17 cellular contexts compared by ENCODE assay signal in genomic region chr20:36613974-36614373, GRCh38. TPM values are rescaled to one million over a fixed set of nuclear protein-coding genes. Genes with fewer than 3 reads are reported as not detected.
DNase-seq lines count a peak whose midpoint lies in the region; ATAC-seq, FAIRE-seq and TF ChIP-seq lines count a peak whose summit lies in the region.
"Had no signal": no experiment of that assay in that cellular context is flagged by ENCODE, and none has a peak within 500 bp of the region (broad histone marks: within the 10 kb centered on the region; RNA-seq: fewer than 3 reads in every experiment).

No MANE protein-coding gene starts in this region.

- no peak for ATAC-seq in activated CD4-positive, alpha-beta T cell treated with anti-CD3 and anti-CD28 coated beads for 36 hours
- ATAC-seq in body of pancreas (peak; percentile 78), pancreas (peak; percentile 81 to 94 (median 88))

- H3K9me3 ChIP-seq in body of pancreas (no peaks in the 10 kb centered on the region), pancreas (no peaks in the 10 kb centered on the region)
- H3K9me3 ChIP-seq: sigmoid colon, thoracic aorta had no signal

- H3K9me3 Mint-ChIP-seq in activated CD4-positive, alpha-beta T cell treated with anti-CD3 and anti-CD28 coated beads for 36 hours (ENCODE audit: low read depth): no peaks in the 10 kb centered on the region
- no peaks in the 10 kb centered on the region for H3K9me3 Mint-ChIP-seq in activated CD4-positive, alpha-beta T cell treated with anti-CD3 and anti-CD28 coated beads, Interleukin-2, amount 10 ng/mL, durations not matched to agents 24 days and 14 days
- H3K9me3 Mint-ChIP-seq: dendritic cell treated with granulocyte-macrophage colony-stimulating factor and Interleukin-4, amounts not matched to agents 40 ng/mL and 50 ng/mL, for 4 days; nephron had no signal

- H3K27ac ChIP-seq in body of pancreas: peak overlapping the region in 2 of 4 donors; percentile 42 to 61
- H3K27ac ChIP-seq in pancreas: peak overlapping the region in 2 of 4 donors; percentile 58 to 62
- H3K27ac ChIP-seq: sigmoid colon, thoracic aorta had no signal

- intact Hi-C loops in activated CD4-positive, alpha-beta T cell treated with anti-CD3 and anti-CD28 coated beads for 36 hours (cut with DNase I, micrococcal nuclease): loop anchor here in 1 of 2 experiments (2.0 kb wide), 1 partner anchor 31 kb away; no protein-coding TSS in a partner anchor
- intact Hi-C loops in activated CD4-positive, alpha-beta T cell treated with anti-CD3 and anti-CD28 coated beads, Interleukin-2, amount 10 ng/mL, durations not matched to agents 24 days and 14 days (cut with micrococcal nuclease): loop anchor here (2.0 kb wide), 1 partner anchor 31 kb away; no protein-coding TSS in a partner anchor
- intact Hi-C loops in body of pancreas (cut with DNase I) (no loop called here), pancreas (cut with DNase I) (no loop called here)

- H3K4me3 ChIP-seq in body of pancreas (no peak overlapping the region), pancreas (no peak overlapping the region)
- H3K4me3 ChIP-seq: sigmoid colon, thoracic aorta had no signal

- H3K27me3 ChIP-seq in body of pancreas: no peaks in the 10 kb centered on the region
- H3K27me3 ChIP-seq in pancreas: no peaks in the 10 kb centered on the region
- H3K27me3 ChIP-seq: sigmoid colon had no signal

- no peak for DNase-seq in activated CD4-positive, alpha-beta T cell treated with anti-CD3 and anti-CD28 coated beads for 36 hours
- DNase-seq in activated CD4-positive, alpha-beta T cell treated with anti-CD3 and anti-CD28 coated beads, Interleukin-2, amount 10 ng/mL, durations not matched to agents 24 days and 14 days: no peak
- DNase-seq in NCI-H2107 treated with DMSO at 0.1 percent for 48 hours (lab: John Stamatoyannopoulos, UW; ENCODE audit: unreplicated experiment) (peak; percentile 87), body of pancreas (peak; percentile 63 to 73 (median 71)), pancreas (peak; percentile 46 to 80 (median 68)), NCI-H1048 (lab: John Stamatoyannopoulos, UW) (no peak), dedifferentiated amniotic fluid mesenchymal stem cell (ENCODE audit: extremely low spot score) (no peak)
- no peak for DNase-seq in stimulated activated CD8-positive, alpha-beta memory T cell treated with anti-CD3 and anti-CD28 coated beads, Interleukin-4, amount 100 ng/mL, for 48 hours
- DNase-seq: 8988T; activated CD4-positive, alpha-beta T cell treated with anti-CD3 and anti-CD28 coated beads for 4 hours; foreskin fibroblast; sigmoid colon had no signal

- POLR2A ChIA-PET in activated CD4-positive, alpha-beta T cell treated with anti-CD3 and anti-CD28 coated beads for 36 hours (lab: Charles Lee): interaction anchor here (0.6 kb wide), 1 partner anchor 37 kb away, joined by 3 read pairs; no protein-coding TSS in a partner anchor

- H3K27ac Mint-ChIP-seq in activated CD4-positive, alpha-beta T cell treated with anti-CD3 and anti-CD28 coated beads for 36 hours: peak overlapping the region; percentile 39
- H3K27ac Mint-ChIP-seq in activated CD4-positive, alpha-beta T cell treated with anti-CD3 and anti-CD28 coated beads, Interleukin-2, amount 10 ng/mL, durations not matched to agents 24 days and 14 days: no peak overlapping the region
- H3K27ac Mint-ChIP-seq: dendritic cell treated with granulocyte-macrophage colony-stimulating factor and Interleukin-4, amounts not matched to agents 40 ng/mL and 50 ng/mL, for 4 days; nephron had no signal

- no peak for TF ChIP-seq POLR2A in body of pancreas (IDR thresholded peaks at IDR 0.05)

- FAIRE-seq in pancreas (lab: Jason Lieb, UNC): no peak
- FAIRE-seq: H1, islet of Langerhans had no signal

- H3K4me1 ChIP-seq in body of pancreas (peaks cover 11% of the 10 kb centered on the region), pancreas (peaks cover 0 to 4% (median 0%) of the 10 kb centered on the region in 3 donors)
- H3K4me1 ChIP-seq: sigmoid colon had no signal

- CTCF ChIA-PET in activated CD4-positive, alpha-beta T cell treated with anti-CD3 and anti-CD28 coated beads for 36 hours (lab: Charles Lee): interaction anchor here (0.8 to 2.2 kb wide), 3 partner anchors 9 to 195 kb away, joined by 3 to 8 read pairs (median 4); no protein-coding TSS in a partner anchor

- H3K36me3 ChIP-seq in body of pancreas (replicated peaks in 1 of 2; ENCODE audit: insufficient read depth in 1 of 2, low read depth in 2 of 2): peaks cover 0 to 19% of the 10 kb centered on the region in 2 donors
- peaks cover 3 to 30% (median 28%) of the 10 kb centered on the region in 3 donors for H3K36me3 ChIP-seq in pancreas

- peaks cover 3% of the 10 kb centered on the region for H3K4me1 Mint-ChIP-seq in activated CD4-positive, alpha-beta T cell treated with anti-CD3 and anti-CD28 coated beads for 36 hours
- peaks cover 11% of the 10 kb centered on the region for H3K4me1 Mint-ChIP-seq in activated CD4-positive, alpha-beta T cell treated with anti-CD3 and anti-CD28 coated beads, Interleukin-2, amount 10 ng/mL, durations not matched to agents 24 days and 14 days
- H3K4me1 Mint-ChIP-seq: nephron had no signal

- no peak overlapping the region for H3K4me3 Mint-ChIP-seq in activated CD4-positive, alpha-beta T cell treated with anti-CD3 and anti-CD28 coated beads for 36 hours
- H3K4me3 Mint-ChIP-seq in activated CD4-positive, alpha-beta T cell treated with anti-CD3 and anti-CD28 coated beads, Interleukin-2, amount 10 ng/mL, durations not matched to agents 24 days and 14 days: no peak overlapping the region
- H3K4me3 Mint-ChIP-seq: dendritic cell treated with granulocyte-macrophage colony-stimulating factor and Interleukin-4, amounts not matched to agents 40 ng/mL and 50 ng/mL, for 4 days; nephron had no signal

- 23% methylated on average over 3 of the region's 3 CpGs; no CpG with 5 or more reads in 1 of the 2 donors for WGBS in body of pancreas, 2 donors
- 21 to 31% methylated on average over 3 of the region's 3 CpGs for whole genome bisulfite sequencing in pancreas, 2 donors

- H3K36me3 Mint-ChIP-seq in activated CD4-positive, alpha-beta T cell treated with anti-CD3 and anti-CD28 coated beads for 36 hours (ENCODE audit: low read depth): peaks cover 47% of the 10 kb centered on the region
- H3K36me3 Mint-ChIP-seq in activated CD4-positive, alpha-beta T cell treated with anti-CD3 and anti-CD28 coated beads, Interleukin-2, amount 10 ng/mL, durations not matched to agents 24 days and 14 days (ENCODE audit: low read depth): peaks cover 54% of the 10 kb centered on the region

- no peaks in the 10 kb centered on the region for H3K27me3 Mint-ChIP-seq in activated CD4-positive, alpha-beta T cell treated with anti-CD3 and anti-CD28 coated beads for 36 hours
- no peaks in the 10 kb centered on the region for H3K27me3 Mint-ChIP-seq in activated CD4-positive, alpha-beta T cell treated with anti-CD3 and anti-CD28 coated beads, Interleukin-2, amount 10 ng/mL, durations not matched to agents 24 days and 14 days
- H3K27me3 Mint-ChIP-seq: dendritic cell treated with granulocyte-macrophage colony-stimulating factor and Interleukin-4, amounts not matched to agents 40 ng/mL and 50 ng/mL, for 4 days had no signal

- TF ChIP-seq CTCF in body of pancreas (IDR thresholded peaks at IDR 0.05) (no peak), pancreas (IDR thresholded peaks at IDR 0.05) (no peak)

RNA-seq across cellular contexts. Expression of gene RAB5IF, which starts 8.4 kb away (rescaled TPM):
- total RNA-seq in activated CD4-positive, alpha-beta T cell treated with anti-CD3 and anti-CD28 coated beads for 36 hours: 10 to 100 TPM; 71.7 to 90.2 TPM
- 114 and 122 TPM in 2 replicates for total RNA-seq in activated CD4-positive, alpha-beta T cell treated with anti-CD3 and anti-CD28 coated beads, Interleukin-2, amount 10 ng/mL, durations not matched to agents 24 days and 14 days
- 10 to 100 TPM; 27.0 to 42.0 TPM for total RNA-seq in body of pancreas
- 10 to 100 TPM; 22.2 to 36.4 (median 26.5) TPM for total RNA-seq in pancreas
- polyA plus RNA-seq in pancreas: 10 to 100 TPM; 31.8 to 45.1 TPM

RNA-seq across cellular contexts. Expression of gene SLA2, which starts 32.0 kb away (rescaled TPM):
- 10 to 100 TPM; 48.7 to 52.6 TPM for total RNA-seq in activated CD4-positive, alpha-beta T cell treated with anti-CD3 and anti-CD28 coated beads for 36 hours
- 59.0 and 59.6 TPM in 2 replicates for total RNA-seq in activated CD4-positive, alpha-beta T cell treated with anti-CD3 and anti-CD28 coated beads, Interleukin-2, amount 10 ng/mL, durations not matched to agents 24 days and 14 days
- total RNA-seq in body of pancreas (1 to 10 TPM in 1 of 2 donors, not detected in 1; 1.0 TPM), pancreas (under 1 TPM in 5 of 6 donors, not detected in 1; 0.13 to 0.34 (median 0.22) TPM)
- polyA plus RNA-seq in pancreas: under 1 TPM; 0.19 to 0.33 TPM
- total RNA-seq: H1 had no signal

RNA-seq across cellular contexts. Expression of gene TGIF2, which starts 40.6 kb away (rescaled TPM):
- total RNA-seq in activated CD4-positive, alpha-beta T cell treated with anti-CD3 and anti-CD28 coated beads for 36 hours: 10 to 100 TPM; 44.9 to 48.7 TPM
- 55.2 and 55.7 TPM in 2 replicates for total RNA-seq in activated CD4-positive, alpha-beta T cell treated with anti-CD3 and anti-CD28 coated beads, Interleukin-2, amount 10 ng/mL, durations not matched to agents 24 days and 14 days
- total RNA-seq in body of pancreas: 10 to 100 TPM; 15.2 to 18.7 TPM
- total RNA-seq in pancreas: 10 to 100 TPM; 10.9 to 18.9 (median 14.5) TPM
- 1 to 10 TPM; 5.7 to 9.2 TPM for polyA plus RNA-seq in pancreas

Comparison
In these comparisons a context has a peak if more than half of its experiments do, and no peak if none do; other contexts are left out.
1. DNase-seq: peak in NCI-H2107 treated with DMSO at 0.1 percent for 48 hours (single experiment), body of pancreas (4 of 4) and pancreas (6 of 6); none in activated CD4-positive, alpha-beta T cell treated with anti-CD3 and anti-CD28 coated beads for 36 hours (single experiment), activated CD4-positive, alpha-beta T cell treated with anti-CD3 and anti-CD28 coated beads, Interleukin-2, amount 10 ng/mL, durations not matched to agents 24 days and 14 days (single experiment), stimulated activated CD8-positive, alpha-beta memory T cell treated with anti-CD3 and anti-CD28 coated beads, Interleukin-4, amount 100 ng/mL, for 48 hours (single experiment), NCI-H1048 (single experiment) and dedifferentiated amniotic fluid mesenchymal stem cell (single experiment).
2. RNA of gene SLA2, which starts 32.0 kb away (total RNA-seq): 59.0 to 59.6 TPM in activated CD4-positive, alpha-beta T cell treated with anti-CD3 and anti-CD28 coated beads, Interleukin-2, amount 10 ng/mL, durations not matched to agents 24 days and 14 days and 48.7 to 52.6 TPM in activated CD4-positive, alpha-beta T cell treated with anti-CD3 and anti-CD28 coated beads for 36 hours; 1.0 TPM in body of pancreas and 0.13 to 0.34 TPM in pancreas; every median in the first group is over 10 times any median in the second.